Comparison of ENCODE assay signal across 12 cellular contexts in genomic region chr12:91854725-91855124, GRCh38.
DNase-seq lines count a peak whose midpoint lies in the region; TF ChIP-seq lines count a peak whose summit lies in the region.
"Had no signal": no experiment of that assay in that cellular context is flagged by ENCODE, and none has a peak within 500 bp of the region (broad histone marks: within the 10 kb centered on the region; RNA-seq: fewer than 3 reads in every experiment).

No MANE protein-coding gene starts in this region.

- no peaks in the 10 kb centered on the region for H3K27me3 ChIP-seq in Peyer's patch
- no peaks in the 10 kb centered on the region for H3K27me3 ChIP-seq in parathyroid adenoma (ENCODE audit: control insufficient read depth, insufficient read depth, low read length)
- H3K27me3 ChIP-seq: colonic mucosa had no signal

- H3K4me3 ChIP-seq in AG10803 (ENCODE audit: low read length): no peak overlapping the region
- H3K4me3 ChIP-seq in Peyer's patch: no peak overlapping the region
- no peak overlapping the region for H3K4me3 ChIP-seq in fibroblast of pulmonary artery (replicated peaks; ENCODE audit: low read depth, low read length)
- H3K4me3 ChIP-seq in parathyroid adenoma (ENCODE audit: low read depth, low read length): no peak overlapping the region
- H3K4me3 ChIP-seq: colonic mucosa had no signal

- H3K9me3 ChIP-seq in Peyer's patch (no peaks in the 10 kb centered on the region), parathyroid adenoma (ENCODE audit: control insufficient read depth, low read length) (no peaks in the 10 kb centered on the region)
- H3K9me3 ChIP-seq: colonic mucosa had no signal

- no peaks in the 10 kb centered on the region for H3K79me2 ChIP-seq in parathyroid adenoma

- H3K4me2 ChIP-seq in parathyroid adenoma (ENCODE audit: low read length): no peak overlapping the region

- no peak overlapping the region for H3K9ac ChIP-seq in parathyroid adenoma

- H3K36me3 ChIP-seq in Peyer's patch: no peaks in the 10 kb centered on the region
- H3K36me3 ChIP-seq in parathyroid adenoma (ENCODE audit: control insufficient read depth, insufficient read depth, low read length): no peaks in the 10 kb centered on the region
- H3K36me3 ChIP-seq: colonic mucosa had no signal

- H3K27ac ChIP-seq in Peyer's patch (peak overlapping the region in 3 of 4 donors; percentile 17 to 40 (median 34)), parathyroid adenoma (no peak overlapping the region)
- H3K27ac ChIP-seq: colonic mucosa had no signal

- DNase-seq in AG10803 (ENCODE audit: low read depth) (peak; percentile 36), Peyer's patch (no peak), fibroblast of pulmonary artery (ENCODE audit: low read depth) (peak; percentile 52), SKM-1 treated with dmso at 0.1 percent for 144 hours (lab: John Stamatoyannopoulos, UW; ENCODE audit: unreplicated experiment) (no peak), NCI-H446 (lab: John Stamatoyannopoulos, UW) (no peak)
- no peak for DNase-seq in activated naive CD4-positive, alpha-beta T cell treated with anti-CD3 and anti-CD28 coated beads, Interleukin-2, amount 50 U/mL, for 16 hours
- no peak for DNase-seq in NK-92 treated with Interleukin-12 subunit alpha and Interleukin-12 subunit beta, amount 100 ng/mL, for 24 hours (lab: John Stamatoyannopoulos, UW)
- DNase-seq: colonic mucosa, DMS79, NCI-H187 treated with DMSO at 0.1 percent for 48 hours, retina had no signal

- TF ChIP-seq CTCF in AG10803 (conservative IDR thresholded peaks at IDR 0.05; ENCODE audit: low read length) (no peak), Peyer's patch (IDR thresholded peaks at IDR 0.05) (no peak), fibroblast of pulmonary artery (IDR thresholded peaks at IDR 0.05; ENCODE audit: low read length, missing control alignments) (no peak), parathyroid adenoma (IDR thresholded peaks at IDR 0.05) (no peak)

- peak overlapping the region; percentile 33 for H2AFZ ChIP-seq in parathyroid adenoma

- no peak for TF ChIP-seq POLR2A in Peyer's patch (IDR thresholded peaks at IDR 0.05)

- no peaks in the 10 kb centered on the region for H3K4me1 ChIP-seq in Peyer's patch
- H3K4me1 ChIP-seq in parathyroid adenoma: no peaks in the 10 kb centered on the region
- H3K4me1 ChIP-seq: colonic mucosa had no signal

Comparison
In these comparisons a context has a peak if more than half of its experiments do, and no peak if none do; other contexts are left out.
1. DNase-seq: peak in AG10803 (single experiment) and fibroblast of pulmonary artery (single experiment); none in Peyer's patch (0 of 3), SKM-1 treated with dmso at 0.1 percent for 144 hours (single experiment), activated naive CD4-positive, alpha-beta T cell treated with anti-CD3 and anti-CD28 coated beads, Interleukin-2, amount 50 U/mL, for 16 hours (single experiment), NK-92 treated with Interleukin-12 subunit alpha and Interleukin-12 subunit beta, amount 100 ng/mL, for 24 hours (single experiment) and NCI-H446 (0 of 2).